16 cellular contexts compared by ENCODE assay signal in the genomic region with DNA sequence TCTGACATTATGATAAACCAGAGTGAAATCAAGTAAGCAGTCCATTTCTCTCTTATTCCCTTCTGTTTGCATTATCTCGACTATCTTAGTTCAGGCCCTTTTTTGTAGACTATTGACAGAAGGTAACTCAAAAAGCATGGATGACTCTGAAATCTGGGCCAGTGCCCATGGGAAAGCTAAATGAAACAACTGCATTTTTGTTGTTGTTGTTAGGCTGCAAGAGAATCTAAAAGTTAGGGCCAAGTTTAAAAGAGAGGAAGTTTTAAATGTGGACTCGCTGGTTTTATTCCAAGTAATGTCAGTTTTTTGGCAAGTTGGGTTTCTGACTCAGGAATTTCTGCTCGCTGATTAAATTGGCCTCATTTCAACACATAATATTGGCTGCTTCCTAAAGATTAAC.
DNase-seq lines count a peak whose midpoint lies in the region; ATAC-seq and TF ChIP-seq lines count a peak whose summit lies in the region.
"Had no signal": no experiment of that assay in that cellular context is flagged by ENCODE, and none has a peak within 500 bp of the region (broad histone marks: within the 10 kb centered on the region; RNA-seq: fewer than 3 reads in every experiment).

No MANE protein-coding gene starts in this region.

- WGBS in right cardiac atrium = 21% methylated on average over 3 of the region's 3 CpGs

- intact Hi-C loops in left ventricle myocardium superior (cut with micrococcal nuclease) = no loop called here
- intact Hi-C loops in right cardiac atrium (cut with DNase I) = no loop called here

- ATAC-seq in left ventricle myocardium superior = peak; percentile 20
- no peak for ATAC-seq in right cardiac atrium
- no peak for ATAC-seq in HG03039 (IDR thresholded peaks at IDR 0.05; ENCODE audit: unreplicated experiment)
- no peak for ATAC-seq in HG03571 (IDR thresholded peaks at IDR 0.05; ENCODE audit: unreplicated experiment)
- ATAC-seq: A549; stimulated activated naive CD8-positive, alpha-beta T cell treated with anti-CD3 and anti-CD28 coated beads, Interleukin-15, amount 100 ng/mL, for 72 hours had no signal

- no peak overlapping the region for H3K27ac ChIP-seq in right cardiac atrium (ENCODE audit: low read length)
- H3K27ac ChIP-seq: A549, cardiac muscle cell, spleen, VCaP had no signal

- H3K9me3 ChIP-seq in right cardiac atrium (ENCODE audit: control insufficient read depth, low read length) = no peaks in the 10 kb centered on the region
- H3K9me3 ChIP-seq: A549, spleen had no signal

- no peaks in the 10 kb centered on the region for H3K27me3 ChIP-seq in right cardiac atrium (ENCODE audit: control insufficient read depth, insufficient read depth)
- H3K27me3 ChIP-seq: cardiac muscle cell, spleen had no signal

- DNase-seq in left ventricle myocardium superior = no peak
- DNase-seq in right cardiac atrium = no peak
- peak; percentile 74 for DNase-seq in astrocyte of the hippocampus (ENCODE audit: low read depth, low spot score)
- peak; percentile 71 to 84 for DNase-seq in foreskin fibroblast
- DNase-seq in H4 (ENCODE audit: low spot score) = no peak
- no peak for DNase-seq in GM10266 (ENCODE audit: extremely low spot score)
- DNase-seq: activated gamma-delta T cell treated with Interleukin-2 at 50 U/mL for 16 hours; hippocampal formation; nephron progenitor cell; spleen; stimulated activated naive CD8-positive, alpha-beta T cell treated with anti-CD3 and anti-CD28 coated beads, Interleukin-15, amount 100 ng/mL, for 72 hours had no signal

- TF ChIP-seq CTCF in foreskin fibroblast (IDR thresholded peaks at IDR 0.05; ENCODE audit: low read depth, low read length) (no peak), GM10266 (IDR thresholded peaks at IDR 0.05; ENCODE audit: control insufficient read depth, insufficient read depth, low read depth, missing control alignments) (no peak)

- no peak overlapping the region for H3K4me3 ChIP-seq in right cardiac atrium (ENCODE audit: low read length)
- no peak overlapping the region for H3K4me3 ChIP-seq in foreskin fibroblast (ENCODE audit: low read depth in 1 of 2, low read length in 2 of 2)
- H3K4me3 ChIP-seq: A549, cardiac muscle cell, spleen had no signal

- H3K4me1 ChIP-seq in right cardiac atrium (ENCODE audit: control insufficient read depth, insufficient read depth, low read length) = no peaks in the 10 kb centered on the region
- H3K4me1 ChIP-seq: A549, spleen had no signal

Comparison
In these comparisons a context has a peak if more than half of its experiments do, and no peak if none do; other contexts are left out.
1. DNase-seq: peak in astrocyte of the hippocampus (single experiment) and foreskin fibroblast (2 of 2); none in left ventricle myocardium superior (single experiment), right cardiac atrium (0 of 3), H4 (single experiment) and GM10266 (single experiment).